ENCODE assay signal across 14 cellular contexts in genomic region chr9:972512-973294, GRCh38. TPM values are rescaled to one million over a fixed set of nuclear protein-coding genes. Genes with fewer than 3 reads are reported as not detected.
A peak's percentile ranks its signal among the peaks of the same experiment; 100 is the strongest.
DNase-seq lines count a peak whose midpoint lies in the region; ATAC-seq and TF ChIP-seq lines count a peak whose summit lies in the region.
"Had no signal": no experiment of that assay in that cellular context is flagged by ENCODE, and none has a peak within 500 bp of the region (broad histone marks: within the 10 kb centered on the region; RNA-seq: fewer than 3 reads in every experiment).

No MANE protein-coding gene starts in this region.

- H3K27ac Mint-ChIP-seq in CD4-positive, CD25-positive, alpha-beta regulatory T cell: no peak overlapping the region
- H3K27ac Mint-ChIP-seq in T-helper 17 cell: no peak overlapping the region
- no peak overlapping the region for H3K27ac Mint-ChIP-seq in osteocyte (ENCODE audit: unreplicated experiment)

- no peak overlapping the region for H3K4me3 ChIP-seq in CD4-positive, CD25-positive, alpha-beta regulatory T cell (ENCODE audit: low read depth, low read length)
- H3K4me3 ChIP-seq in hepatocyte: no peak overlapping the region

- H2AFZ ChIP-seq in hepatocyte: peak overlapping the region; percentile 12

- no peaks in the 10 kb centered on the region for H3K79me2 ChIP-seq in hepatocyte

- H3K27me3 Mint-ChIP-seq in CD4-positive, CD25-positive, alpha-beta regulatory T cell: peaks cover 80% of the 10 kb centered on the region
- H3K27me3 Mint-ChIP-seq in T-helper 17 cell (peaks cover 71% of the 10 kb centered on the region), osteocyte (ENCODE audit: unreplicated experiment) (peaks cover 80% of the 10 kb centered on the region)

- peak overlapping the region in 3 of 4 donors; percentile 10 to 51 (median 11) for H3K4me3 Mint-ChIP-seq in CD4-positive, CD25-positive, alpha-beta regulatory T cell
- H3K4me3 Mint-ChIP-seq in T-helper 17 cell: peak overlapping the region; percentile 43
- H3K4me3 Mint-ChIP-seq in osteocyte (ENCODE audit: unreplicated experiment): peak overlapping the region; percentile 54

- H3K4me1 ChIP-seq in CD4-positive, CD25-positive, alpha-beta regulatory T cell (ENCODE audit: control insufficient read depth, insufficient read depth, low read length, poor library complexity, severe bottlenecking): peaks cover 18% of the 10 kb centered on the region
- peaks cover 27% of the 10 kb centered on the region for H3K4me1 ChIP-seq in hepatocyte (ENCODE audit: insufficient read depth)

- H3K9me2 ChIP-seq in hepatocyte (replicated peaks; ENCODE audit: insufficient read depth): no peaks in the 10 kb centered on the region

- peaks cover 40% of the 10 kb centered on the region for H3K27me3 ChIP-seq in CD4-positive, CD25-positive, alpha-beta regulatory T cell (ENCODE audit: control insufficient read depth, insufficient read depth, low read length)
- H3K27me3 ChIP-seq in hepatocyte: peaks cover 98% of the 10 kb centered on the region

- peaks cover 0 to 3% (median 2%) of the 10 kb centered on the region in 7 donors for H3K9me3 Mint-ChIP-seq in CD4-positive, CD25-positive, alpha-beta regulatory T cell
- H3K9me3 Mint-ChIP-seq in osteocyte (ENCODE audit: unreplicated experiment): no peaks in the 10 kb centered on the region

- no peaks in the 10 kb centered on the region for H3K36me3 Mint-ChIP-seq in CD4-positive, CD25-positive, alpha-beta regulatory T cell
- H3K36me3 Mint-ChIP-seq in T-helper 17 cell (ENCODE audit: low read depth) (no peaks in the 10 kb centered on the region), osteocyte (ENCODE audit: unreplicated experiment) (no peaks in the 10 kb centered on the region)

- peak overlapping the region; percentile 84 for H3K4me2 ChIP-seq in hepatocyte

- no peak for DNase-seq in CD4-positive, CD25-positive, alpha-beta regulatory T cell
- DNase-seq in T-helper 17 cell (no peak), hepatocyte (ENCODE audit: low spot score) (peak; percentile 31), osteocyte (ENCODE audit: extremely low spot score, unreplicated experiment) (peak; percentile 83), T-helper 1 cell (no peak), Kasumi-1 (lab: John Stamatoyannopoulos, UW) (no peak)
- no peak for DNase-seq in activated effector memory CD4-positive, alpha-beta T cell treated with Interleukin-2 at 50 U/mL for 16 hours
- DNase-seq: activated CD4-positive, CD25-positive, alpha-beta regulatory T cell; central memory CD4-positive, alpha-beta T cell; hypothalamus; NCI-H1417; stimulated activated CD4-positive, alpha-beta T cell treated with anti-CD3 and anti-CD28 coated beads, Interleukin-12 subunit alpha, Interleukin-12 subunit beta, amount 100 ng/mL, for 4 hours had no signal

- ATAC-seq in CD4-positive, CD25-positive, alpha-beta regulatory T cell (ENCODE audit: low read depth in 2 of 2): no peak
- ATAC-seq in T-helper 17 cell (no peak), GM21381 (IDR thresholded peaks at IDR 0.05; ENCODE audit: unreplicated experiment) (no peak)

- H3K27ac ChIP-seq in CD4-positive, CD25-positive, alpha-beta regulatory T cell (ENCODE audit: insufficient read depth, low read length, poor library complexity, severe bottlenecking): no peak overlapping the region
- no peak overlapping the region for H3K27ac ChIP-seq in hepatocyte

- H3K9me3 ChIP-seq in CD4-positive, CD25-positive, alpha-beta regulatory T cell (ENCODE audit: control insufficient read depth in 2 of 2, low read length in 2 of 2): peaks cover 0 to 3% of the 10 kb centered on the region in 2 experiments
- peaks cover 2% of the 10 kb centered on the region for H3K9me3 ChIP-seq in T-helper 17 cell (ENCODE audit: control insufficient read depth, low read length, poor library complexity, severe bottlenecking)
- no peaks in the 10 kb centered on the region for H3K9me3 ChIP-seq in hepatocyte (ENCODE audit: low read depth)

- H3K36me3 ChIP-seq in CD4-positive, CD25-positive, alpha-beta regulatory T cell (ENCODE audit: control insufficient read depth, insufficient read depth, low read length): no peaks in the 10 kb centered on the region
- H3K36me3 ChIP-seq in hepatocyte (replicated peaks; ENCODE audit: insufficient read depth, low read depth): no peaks in the 10 kb centered on the region

- H3K4me1 Mint-ChIP-seq in CD4-positive, CD25-positive, alpha-beta regulatory T cell: peaks cover 5 to 35% (median 14%) of the 10 kb centered on the region in 4 donors
- peaks cover 11% of the 10 kb centered on the region for H3K4me1 Mint-ChIP-seq in T-helper 17 cell
- peaks cover 14% of the 10 kb centered on the region for H3K4me1 Mint-ChIP-seq in osteocyte (ENCODE audit: unreplicated experiment)

- H4K20me1 ChIP-seq in hepatocyte (ENCODE audit: insufficient read depth, poor library complexity, severe bottlenecking): no peaks in the 10 kb centered on the region

- WGBS in hepatocyte (ENCODE audit: low lambda C conversion rate, missing lambda C conversion rate): 3% methylated on average over 67 of the region's 68 CpGs

- no peak for TF ChIP-seq CTCF in hepatocyte (IDR thresholded peaks at IDR 0.05; ENCODE audit: poor library complexity)
- no peak for TF ChIP-seq CTCF in osteocyte (IDR thresholded peaks at IDR 0.05)

RNA-seq across cellular contexts. Expression of gene DMRT3, which starts 3.8 kb away (rescaled TPM):
- total RNA-seq in CD4-positive, CD25-positive, alpha-beta regulatory T cell: not detected
- not detected for polyA plus RNA-seq in CD4-positive, CD25-positive, alpha-beta regulatory T cell
- total RNA-seq in T-helper 17 cell: not detected
- not detected in 2 replicates for total RNA-seq in hepatocyte
- 0.28 TPM in 1 of 2 replicates, not detected in the other for polyA plus RNA-seq in hepatocyte
- not detected in 2 replicates for total RNA-seq in osteocyte
- total RNA-seq: temporal lobe had no signal

Comparison
In these comparisons a context has a peak if more than half of its experiments do, and no peak if none do; other contexts are left out.
1. DNase-seq: peak in hepatocyte (single experiment) and osteocyte (single experiment); none in CD4-positive, CD25-positive, alpha-beta regulatory T cell (0 of 3), T-helper 17 cell (0 of 3), activated effector memory CD4-positive, alpha-beta T cell treated with Interleukin-2 at 50 U/mL for 16 hours (single experiment), T-helper 1 cell (0 of 5) and Kasumi-1 (0 of 2).
2. Peak in every context shown above with its lines, with median percentiles within 50 percentile points of each other: H3K4me3 Mint-ChIP-seq.